Comparison of ENCODE assay signal across 8 cellular contexts in genomic region chr1:33036051-33036525, GRCh38. TPM values are rescaled to one million over a fixed set of nuclear protein-coding genes. Genes with fewer than 3 reads are reported as not detected.
DNase-seq lines count a peak whose midpoint lies in the region; ATAC-seq and TF ChIP-seq lines count a peak whose summit lies in the region.

No MANE protein-coding gene starts in this region.

- DNase-seq in CD8-positive, alpha-beta T cell: no peak
- peak; percentile 39 for DNase-seq in HT1080 (ENCODE audit: low read depth)
- peak; percentile 17 for DNase-seq in activated CD4-positive, alpha-beta memory T cell treated with anti-CD3 and anti-CD28 coated beads, Interleukin-2, amount 10 ng/mL, durations not matched to agents 7 days and 5 days
- DNase-seq in Right ventricle myocardium superior: no peak
- DNase-seq in psoas muscle: no peak
- no peak for DNase-seq in NCI-H1930 (lab: John Stamatoyannopoulos, UW)
- no peak for DNase-seq in GOT3 (lab: John Stamatoyannopoulos, UW)

- peak overlapping the region; percentile 92 for H3K27ac Mint-ChIP-seq in CD8-positive, alpha-beta T cell
- peak overlapping the region; percentile 78 for H3K27ac Mint-ChIP-seq in activated CD4-positive, alpha-beta memory T cell treated with anti-CD3 and anti-CD28 coated beads, Interleukin-2, amount 10 ng/mL, durations not matched to agents 7 days and 5 days

- peak overlapping the region; percentile 57 for H3K27ac ChIP-seq in CD8-positive, alpha-beta T cell (ENCODE audit: low read depth, low read length)
- peak overlapping the region; percentile 98 for H3K27ac ChIP-seq in psoas muscle

- H3K27me3 ChIP-seq in CD8-positive, alpha-beta T cell (ENCODE audit: insufficient read depth, low read length): no peaks in the 10 kb centered on the region
- no peaks in the 10 kb centered on the region for H3K27me3 ChIP-seq in psoas muscle (ENCODE audit: insufficient read depth in 3 of 3, low read length in 2 of 3)

- CTCF ChIA-PET in CD8-positive, alpha-beta T cell (lab: Charles Lee): no interaction called here
- CTCF ChIA-PET in activated CD4-positive, alpha-beta memory T cell treated with anti-CD3 and anti-CD28 coated beads, Interleukin-2, amount 10 ng/mL, durations not matched to agents 7 days and 5 days (lab: Charles Lee): no interaction called here

- H3K4me1 Mint-ChIP-seq in CD8-positive, alpha-beta T cell (ENCODE audit: low read depth): peaks cover 51% of the 10 kb centered on the region
- H3K4me1 Mint-ChIP-seq in activated CD4-positive, alpha-beta memory T cell treated with anti-CD3 and anti-CD28 coated beads, Interleukin-2, amount 10 ng/mL, durations not matched to agents 7 days and 5 days: peaks cover 57% of the 10 kb centered on the region

- no peaks in the 10 kb centered on the region for H3K9me3 Mint-ChIP-seq in CD8-positive, alpha-beta T cell
- H3K9me3 Mint-ChIP-seq in activated CD4-positive, alpha-beta memory T cell treated with anti-CD3 and anti-CD28 coated beads, Interleukin-2, amount 10 ng/mL, durations not matched to agents 7 days and 5 days: no peaks in the 10 kb centered on the region

- peak overlapping the region; percentile 98 for H3K4me3 Mint-ChIP-seq in CD8-positive, alpha-beta T cell
- peak overlapping the region; percentile 91 for H3K4me3 Mint-ChIP-seq in activated CD4-positive, alpha-beta memory T cell treated with anti-CD3 and anti-CD28 coated beads, Interleukin-2, amount 10 ng/mL, durations not matched to agents 7 days and 5 days

- peak overlapping the region; percentile 87 for H3K4me3 ChIP-seq in CD8-positive, alpha-beta T cell (ENCODE audit: low read depth, low read length)
- H3K4me3 ChIP-seq in psoas muscle: peak overlapping the region; percentile 99

- intact Hi-C loops in CD8-positive, alpha-beta T cell (cut with DNase I, micrococcal nuclease): loop anchor here (1.0 to 10.0 kb wide), 6 partner anchors 61 to 859 kb away; partner anchors contain the start of genes TRIM62 (in 2 of the 2), RNF19B (in 1 of the 2), TXLNA (in 1 of the 2) and ZNF362 (in 1 of the 2)
- intact Hi-C loops in Right ventricle myocardium superior (cut with DNase I): no loop called here
- intact Hi-C loops in psoas muscle (cut with DNase I): no loop called here

- POLR2A ChIA-PET in CD8-positive, alpha-beta T cell (lab: Charles Lee): no interaction called here
- POLR2A ChIA-PET in activated CD4-positive, alpha-beta memory T cell treated with anti-CD3 and anti-CD28 coated beads, Interleukin-2, amount 10 ng/mL, durations not matched to agents 7 days and 5 days (lab: Charles Lee): interaction anchor here (1.4 kb wide), 1 partner anchor 10 kb away, joined by 3 read pairs; no protein-coding TSS in a partner anchor

- no peaks in the 10 kb centered on the region for H3K36me3 ChIP-seq in CD8-positive, alpha-beta T cell (ENCODE audit: insufficient read depth, low read length)
- peaks cover 4 to 19% of the 10 kb centered on the region in 2 donors for H3K36me3 ChIP-seq in psoas muscle (ENCODE audit: insufficient read depth in 1 of 2, low read depth in 1 of 2)

- no peaks in the 10 kb centered on the region for H3K27me3 Mint-ChIP-seq in CD8-positive, alpha-beta T cell (ENCODE audit: low read depth)
- H3K27me3 Mint-ChIP-seq in activated CD4-positive, alpha-beta memory T cell treated with anti-CD3 and anti-CD28 coated beads, Interleukin-2, amount 10 ng/mL, durations not matched to agents 7 days and 5 days: no peaks in the 10 kb centered on the region

- H3K9me3 ChIP-seq in CD8-positive, alpha-beta T cell (ENCODE audit: low read length): no peaks in the 10 kb centered on the region
- no peaks in the 10 kb centered on the region for H3K9me3 ChIP-seq in psoas muscle

- H3K4me1 ChIP-seq in CD8-positive, alpha-beta T cell (ENCODE audit: insufficient read depth, low read length): peaks cover 24% of the 10 kb centered on the region
- peaks cover 42% of the 10 kb centered on the region for H3K4me1 ChIP-seq in psoas muscle

- ATAC-seq in CD8-positive, alpha-beta T cell: no peak
- ATAC-seq in Right ventricle myocardium superior (ENCODE audit: poor library complexity) (peak; percentile 7), psoas muscle (peak; percentile 53 to 71 (median 54)), HG02759 (IDR thresholded peaks at IDR 0.05; ENCODE audit: unreplicated experiment) (no peak)

- peaks cover 27% of the 10 kb centered on the region for H3K36me3 Mint-ChIP-seq in CD8-positive, alpha-beta T cell
- H3K36me3 Mint-ChIP-seq in activated CD4-positive, alpha-beta memory T cell treated with anti-CD3 and anti-CD28 coated beads, Interleukin-2, amount 10 ng/mL, durations not matched to agents 7 days and 5 days (ENCODE audit: low read depth): peaks cover 41% of the 10 kb centered on the region

- 7 to 15% (median 11%) methylated on average over 5 of the region's 5 CpGs for WGBS in psoas muscle, 3 donors

- TF ChIP-seq CTCF in CD8-positive, alpha-beta T cell (IDR thresholded peaks at IDR 0.05): no peak
- TF ChIP-seq CTCF in psoas muscle (IDR thresholded peaks at IDR 0.05): no peak

RNA-seq across cellular contexts. Expression of gene AK2, which starts 0.6 kb away (rescaled TPM):
- 10 to 100 TPM; 24.3 to 24.9 TPM for total RNA-seq in CD8-positive, alpha-beta T cell
- total RNA-seq in HT1080 (2014; rRNA removed; shearing (Covaris generic)): 168 and 183 TPM in 2 replicates
- 177 and 187 TPM in 2 replicates for polyA plus RNA-seq in HT1080 (2015; cell fraction: cytosol; rRNA removed)
- 168 and 191 TPM in 2 replicates for polyA plus RNA-seq in HT1080 (2015; cell fraction: nucleus; rRNA removed)
- total RNA-seq in activated CD4-positive, alpha-beta memory T cell treated with anti-CD3 and anti-CD28 coated beads, Interleukin-2, amount 10 ng/mL, durations not matched to agents 7 days and 5 days: 100 to 1,000 TPM; 189 to 192 TPM
- total RNA-seq in Right ventricle myocardium superior (124 TPM), psoas muscle (100 to 1,000 TPM; 108 to 206 (median 130) TPM)
- polyA plus RNA-seq in psoas muscle: 100 to 1,000 TPM; 152 to 270 (median 169) TPM

RNA-seq across cellular contexts. Expression of gene AZIN2, which starts 44.9 kb away (rescaled TPM):
- 1 to 10 TPM; 3.5 to 4.1 TPM for total RNA-seq in CD8-positive, alpha-beta T cell
- 2.3 and 5.5 TPM in 2 replicates for total RNA-seq in HT1080 (2014; rRNA removed; shearing (Covaris generic))
- polyA plus RNA-seq in HT1080 (2015; cell fraction: cytosol; rRNA removed): 4.5 and 5.1 TPM in 2 replicates
- 10.2 and 17.3 TPM in 2 replicates for polyA plus RNA-seq in HT1080 (2015; cell fraction: nucleus; rRNA removed)
- 1 to 10 TPM; 3.9 to 4.5 TPM for total RNA-seq in activated CD4-positive, alpha-beta memory T cell treated with anti-CD3 and anti-CD28 coated beads, Interleukin-2, amount 10 ng/mL, durations not matched to agents 7 days and 5 days
- total RNA-seq in Right ventricle myocardium superior: 1.9 TPM
- 1 to 10 TPM in 2 of 4 donors, under 1 TPM in 2; 0.17 to 3.5 (median 1.1) TPM for total RNA-seq in psoas muscle
- 1 to 10 TPM in 1 of 3 donors, under 1 TPM in 2; 0.25 to 1.7 (median 0.61) TPM for polyA plus RNA-seq in psoas muscle

Comparison
In these comparisons a context has a peak if more than half of its experiments do, and no peak if none do; other contexts are left out.
1. ATAC-seq: peak in Right ventricle myocardium superior (single experiment) and psoas muscle (4 of 4); none in CD8-positive, alpha-beta T cell (single experiment) and HG02759 (single experiment).
2. DNase-seq: peak in HT1080 (single experiment) and activated CD4-positive, alpha-beta memory T cell treated with anti-CD3 and anti-CD28 coated beads, Interleukin-2, amount 10 ng/mL, durations not matched to agents 7 days and 5 days (single experiment); none in CD8-positive, alpha-beta T cell (0 of 7), Right ventricle myocardium superior (single experiment), psoas muscle (0 of 2), NCI-H1930 (0 of 2) and GOT3 (single experiment).
3. intact Hi-C loops: an anchor here in CD8-positive, alpha-beta T cell (1.0 to 10.0 kb wide); none called in Right ventricle myocardium superior and psoas muscle.